2 cellular contexts compared by ENCODE assay signal in genomic region chr19:18190278-18190677, GRCh38.
A peak's percentile ranks its signal among the peaks of the same experiment; 100 is the strongest.
TF ChIP-seq lines count a peak whose summit lies in the region.

No MANE protein-coding gene starts in this region.

TF ChIP-seq in HepG2, 621 proteins besides CTCF, POLR2A, EP300 and RAD21:
- no peak for TF ChIP-seq NCOA2 (CRISPR knock-in tag; IDR thresholded peaks at IDR 0.05)
- no peak for TF ChIP-seq EED (CRISPR knock-in tag; IDR thresholded peaks at IDR 0.05)
- TF ChIP-seq ZNF121 (CRISPR knock-in tag; IDR thresholded peaks at IDR 0.05) = peak; percentile 93
- TF ChIP-seq ZMYM2 (CRISPR knock-in tag; IDR thresholded peaks at IDR 0.05) = 0 out of 2 replicates have a peak, but pooled peaks have one; percentile 6

TF ChIP-seq in WTC11, 78 proteins besides CTCF, POLR2A, EP300 and RAD21:
- TF ChIP-seq ZNF416 (CRISPR knock-in tag; IDR thresholded peaks at IDR 0.05) = no peak
- TF ChIP-seq IRF1 (CRISPR knock-in tag; IDR thresholded peaks at IDR 0.05) = no peak
- no peak for TF ChIP-seq TCF7 (CRISPR knock-in tag; IDR thresholded peaks at IDR 0.05; ENCODE audit: low read depth)
- TF ChIP-seq NFATC4 (CRISPR knock-in tag; IDR thresholded peaks at IDR 0.05) = no peak
